Comparison of ENCODE assay signal across 16 cellular contexts in the genomic region with DNA sequence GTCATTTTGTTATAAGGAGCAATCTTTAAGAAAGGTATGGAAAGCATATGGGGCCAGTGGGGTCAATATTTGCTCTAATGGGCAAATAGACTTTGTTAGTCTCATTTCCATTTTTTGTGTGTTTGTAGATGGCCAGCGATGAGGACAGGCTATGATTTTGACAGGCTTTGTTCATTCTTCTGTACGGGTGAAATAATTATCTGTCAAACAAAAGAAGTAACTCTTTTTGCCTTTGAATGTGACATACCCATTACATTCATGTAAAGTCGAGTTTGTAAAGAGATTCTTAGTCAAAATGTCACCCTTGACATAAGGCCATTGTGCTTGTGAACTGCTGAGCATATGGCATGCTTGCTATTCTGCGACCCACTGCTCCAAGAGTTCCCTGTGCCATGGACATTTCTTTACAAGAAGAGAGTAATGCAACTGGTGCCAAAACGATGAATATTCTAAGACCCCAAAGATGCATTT. TPM values are rescaled to one million over a fixed set of nuclear protein-coding genes. Genes with fewer than 3 reads are reported as not detected.
DNase-seq lines count a peak whose midpoint lies in the region; ATAC-seq and TF ChIP-seq lines count a peak whose summit lies in the region.
"Had no signal": no experiment of that assay in that cellular context is flagged by ENCODE, and none has a peak within 500 bp of the region (broad histone marks: within the 10 kb centered on the region; RNA-seq: fewer than 3 reads in every experiment).

No MANE protein-coding gene starts in this region.

- H3K4me3 ChIP-seq in Caco-2 (ENCODE audit: low read depth, low read length) = peak overlapping the region; percentile 24
- H3K4me3 ChIP-seq in PC-3 (ENCODE audit: low read length) = no peak overlapping the region
- peak overlapping the region; percentile 39 to 63 (median 43) for H3K4me3 ChIP-seq in liver (ENCODE audit: low read depth in 1 of 3, low read length in 3 of 3)
- H3K4me3 ChIP-seq in smooth muscle cell = peak overlapping the region; percentile 34

- no peaks in the 10 kb centered on the region for H3K9me3 Mint-ChIP-seq in Caco-2 (ENCODE audit: unreplicated experiment)
- no peaks in the 10 kb centered on the region for H3K9me3 Mint-ChIP-seq in natural killer cell treated with Interleukin-12 subunit alpha and Interleukin-12 subunit beta and Interleukin-15 and Interleukin-18, amount 100 ng/mL, for 72 hours
- H3K9me3 Mint-ChIP-seq: HFFc6 had no signal

- peak overlapping the region; percentile 38 for H3K4me3 Mint-ChIP-seq in Caco-2 (ENCODE audit: unreplicated experiment)
- no peak overlapping the region for H3K4me3 Mint-ChIP-seq in natural killer cell treated with Interleukin-12 subunit alpha and Interleukin-12 subunit beta and Interleukin-15 and Interleukin-18, amount 100 ng/mL, for 72 hours
- H3K4me3 Mint-ChIP-seq: HFFc6 had no signal

- no peaks in the 10 kb centered on the region for H3K9me2 ChIP-seq in PC-3 (replicated peaks; ENCODE audit: low read length)

- intact Hi-C loops in Caco-2 (cut with micrococcal nuclease; ENCODE audit: unreplicated experiment) (loop anchor here (1.0 to 5.0 kb wide), 3 partner anchors 38 to 240 kb away; no protein-coding TSS in a partner anchor), PC-3 (cut with micrococcal nuclease) (no loop called here)

- H3K79me2 ChIP-seq in PC-3 (ENCODE audit: low read length) (no peaks in the 10 kb centered on the region), smooth muscle cell (ENCODE audit: low read depth) (no peaks in the 10 kb centered on the region)

- POLR2A ChIA-PET in Caco-2 (lab: Charles Lee) (interaction anchor here (1.0 kb wide), 1 partner anchor 38 kb away, joined by 3 read pairs; the partner anchor contains the start of gene JAG1), PC-3 (lab: Charles Lee; ENCODE audit: unreplicated experiment) (no interaction called here)

- BruUV-seq in Caco-2 (replicated peaks; lab: Mats Ljungman, UMichigan) (TSS peak; percentile 93), PC-3 (replicated peaks; lab: Mats Ljungman, UMichigan) (no TSS peak)

- 49% methylated on average over 5 of the region's 5 CpGs for WGBS in liver
- WGBS in smooth muscle cell (ENCODE audit: low lambda C conversion rate) = 80% methylated on average over 5 of the region's 5 CpGs

- H3K36me3 ChIP-seq in Caco-2 (ENCODE audit: control insufficient read depth, insufficient read depth, low read length) (no peaks in the 10 kb centered on the region), PC-3 (ENCODE audit: low read depth, low read length) (no peaks in the 10 kb centered on the region), liver (ENCODE audit: control insufficient read depth in 4 of 4, insufficient read depth in 3 of 4, low read depth in 1 of 4, low read length in 3 of 4) (no peaks in the 10 kb centered on the region), smooth muscle cell (ENCODE audit: low read depth) (no peaks in the 10 kb centered on the region)

- H3K4me1 ChIP-seq in Caco-2 (peaks cover 60% of the 10 kb centered on the region), PC-3 (ENCODE audit: insufficient read depth, low read length) (peaks cover 61% of the 10 kb centered on the region), liver (ENCODE audit: control insufficient read depth in 4 of 4, insufficient read depth in 4 of 4, low read length in 3 of 4) (peaks cover 11 to 39% (median 34%) of the 10 kb centered on the region in 4 donors), smooth muscle cell (ENCODE audit: low read depth) (peaks cover 28% of the 10 kb centered on the region)

- no peaks in the 10 kb centered on the region for H3K36me3 Mint-ChIP-seq in Caco-2 (ENCODE audit: insufficient read depth, unreplicated experiment)
- H3K36me3 Mint-ChIP-seq in natural killer cell treated with Interleukin-12 subunit alpha and Interleukin-12 subunit beta and Interleukin-15 and Interleukin-18, amount 100 ng/mL, for 72 hours = no peaks in the 10 kb centered on the region

- H4K20me1 ChIP-seq in PC-3 (ENCODE audit: low read length) (no peaks in the 10 kb centered on the region), smooth muscle cell (ENCODE audit: low read depth) (no peaks in the 10 kb centered on the region)

- CTCF ChIA-PET in Caco-2 (lab: Charles Lee) (interaction anchor here (1.0 kb wide), 1 partner anchor 37 kb away, joined by 4 read pairs; no protein-coding TSS in a partner anchor), PC-3 (lab: Charles Lee) (no interaction called here)

- H2AFZ ChIP-seq in PC-3 (ENCODE audit: low read length) (no peak overlapping the region), smooth muscle cell (ENCODE audit: low read depth) (no peak overlapping the region)

- H3K27me3 Mint-ChIP-seq in Caco-2 (ENCODE audit: insufficient read depth, unreplicated experiment) = no peaks in the 10 kb centered on the region
- H3K27me3 Mint-ChIP-seq in natural killer cell treated with Interleukin-12 subunit alpha and Interleukin-12 subunit beta and Interleukin-15 and Interleukin-18, amount 100 ng/mL, for 72 hours = peaks cover 0 to 16% of the 10 kb centered on the region in 2 donors

- TF ChIP-seq RAD21 in liver (IDR thresholded peaks at IDR 0.05) = no peak

- H3K27me3 ChIP-seq in Caco-2 (replicated peaks; ENCODE audit: control insufficient read depth, insufficient read depth, low read length) (no peaks in the 10 kb centered on the region), PC-3 (ENCODE audit: low read length) (no peaks in the 10 kb centered on the region), liver (ENCODE audit: control insufficient read depth in 4 of 4, insufficient read depth in 4 of 4, low read length in 3 of 4) (no peaks in the 10 kb centered on the region), smooth muscle cell (ENCODE audit: low read depth) (no peaks in the 10 kb centered on the region)

- H3F3A ChIP-seq in PC-3 (ENCODE audit: low read length, unreplicated experiment) = no peaks in the 10 kb centered on the region
- H3F3A ChIP-seq in smooth muscle cell (ENCODE audit: low read depth) = no peaks in the 10 kb centered on the region

- no peak for ATAC-seq in PC-3
- no peak for ATAC-seq in GM19467 (IDR thresholded peaks at IDR 0.05; ENCODE audit: unreplicated experiment)
- ATAC-seq in natural killer cell treated with Interleukin-12 subunit alpha and Interleukin-12 subunit beta and Interleukin-15 and Interleukin-18, amount 100 ng/mL, for 72 hours = no peak

- DNase-seq in Caco-2 = peak in 1 of 2 experiments; percentile 5
- no peak for DNase-seq in PC-3
- no peak for DNase-seq in smooth muscle cell (lab: John Stamatoyannopoulos, UW; ENCODE audit: unreplicated experiment)
- no peak for DNase-seq in 8988T
- no peak for DNase-seq in natural killer cell treated with Interleukin-12 subunit alpha and Interleukin-12 subunit beta and Interleukin-15 and Interleukin-18, amount 100 ng/mL, for 72 hours (ENCODE audit: low spot score)
- no peak for DNase-seq in GF-D8 (lab: John Stamatoyannopoulos, UW)
- DNase-seq: C1 segment of cervical spinal cord, HFFc6, NCI-H1048, NCI-H1436 treated with DMSO at 0.1 percent for 48 hours, NCI-H226, NCI-H526 treated with DMSO at 0.1 percent for 48 hours, OCI-M1 had no signal

- H3K4me1 Mint-ChIP-seq in Caco-2 (ENCODE audit: low read depth, unreplicated experiment) = peaks cover 32% of the 10 kb centered on the region
- H3K4me1 Mint-ChIP-seq in natural killer cell treated with Interleukin-12 subunit alpha and Interleukin-12 subunit beta and Interleukin-15 and Interleukin-18, amount 100 ng/mL, for 72 hours (ENCODE audit: low read depth in 2 of 2) = no peaks in the 10 kb centered on the region

- H3K27ac ChIP-seq in PC-3 (ENCODE audit: low read length) (peak overlapping the region; percentile 6), liver (ENCODE audit: low read depth in 1 of 2, low read length in 2 of 2) (peak overlapping the region; percentile 63 to 66), smooth muscle cell (ENCODE audit: low read depth) (no peak overlapping the region)
- H3K27ac ChIP-seq: RWPE1 had no signal

- H3K9me3 ChIP-seq in Caco-2 (no peaks in the 10 kb centered on the region), PC-3 (ENCODE audit: low read length) (no peaks in the 10 kb centered on the region), liver (ENCODE audit: control insufficient read depth in 4 of 4, low read length in 3 of 4) (no peaks in the 10 kb centered on the region), smooth muscle cell (replicated peaks; ENCODE audit: low read depth) (no peaks in the 10 kb centered on the region)

- H3K4me2 ChIP-seq in PC-3 (ENCODE audit: low read length) (no peak overlapping the region), smooth muscle cell (no peak overlapping the region)

- peak overlapping the region; percentile 67 for H3K27ac Mint-ChIP-seq in Caco-2 (ENCODE audit: unreplicated experiment)
- no peak overlapping the region for H3K27ac Mint-ChIP-seq in natural killer cell treated with Interleukin-12 subunit alpha and Interleukin-12 subunit beta and Interleukin-15 and Interleukin-18, amount 100 ng/mL, for 72 hours
- H3K27ac Mint-ChIP-seq: HFFc6 had no signal

- H3K9ac ChIP-seq in PC-3 (ENCODE audit: low read length) (no peak overlapping the region), liver (ENCODE audit: low read depth in 1 of 2, low read length in 2 of 2) (peak overlapping the region in 1 of 2 donors; percentile 91), smooth muscle cell (ENCODE audit: low read depth) (no peak overlapping the region)

- TF ChIP-seq CTCF in Caco-2 (IDR thresholded peaks at IDR 0.05; ENCODE audit: insufficient read depth in 1 of 2, low read depth in 1 of 2, low read length in 1 of 2, severe bottlenecking in 1 of 2, unreplicated experiment in 1 of 2) = no peak
- no peak for TF ChIP-seq CTCF in PC-3 (conservative IDR thresholded peaks at IDR 0.05; ENCODE audit: low read depth, low read length)
- no peak for TF ChIP-seq CTCF in liver (IDR thresholded peaks at IDR 0.05; ENCODE audit: low read depth, low read length, missing input control)
- no peak for TF ChIP-seq CTCF in smooth muscle cell (IDR thresholded peaks at IDR 0.05; ENCODE audit: borderline replicate concordance, insufficient read depth, poor library complexity, severe bottlenecking)

TF ChIP-seq in liver, 16 proteins besides CTCF, POLR2A, EP300 and RAD21 (continues in another document):
- TF ChIP-seq NR2F2 (IDR thresholded peaks at IDR 0.05) = no peak
- no peak for TF ChIP-seq HNF4G (IDR thresholded peaks at IDR 0.05)
- no peak for TF ChIP-seq FOXA2 (IDR thresholded peaks at IDR 0.05)
- TF ChIP-seq RXRA (IDR thresholded peaks at IDR 0.05) = no peak
- TF ChIP-seq TAF1 (conservative IDR thresholded peaks at IDR 0.05) = no peak
- no peak for TF ChIP-seq SP1 (IDR thresholded peaks at IDR 0.05)
- no peak for TF ChIP-seq JUND (IDR thresholded peaks at IDR 0.05)

RNA-seq across cellular contexts. Expression of gene JAG1, which starts 38.1 kb away (rescaled TPM):
- total RNA-seq in Caco-2 (2022) = 69.1 and 69.8 TPM in 2 replicates
- 176 and 184 TPM in 2 replicates for total RNA-seq in PC-3 (2014; rRNA removed)
- 10 to 100 TPM in 1 of 2 donors, 1 to 10 TPM in 1; 6.3 to 16.6 TPM for total RNA-seq in liver
- 1 to 10 TPM; 1.8 to 3.0 TPM for polyA plus RNA-seq in liver
- 126 and 135 TPM in 2 replicates for total RNA-seq in smooth muscle cell
- polyA plus RNA-seq in smooth muscle cell = 45.0 and 73.6 TPM in 2 replicates
- total RNA-seq in natural killer cell treated with Interleukin-12 subunit alpha and Interleukin-12 subunit beta and Interleukin-15 and Interleukin-18, amount 100 ng/mL, for 72 hours = under 1 TPM; 0.28 to 0.64 TPM

Comparison
In these comparisons a context has a peak if more than half of its experiments do, and no peak if none do; other contexts are left out.
1. RNA of gene JAG1, which starts 38.1 kb away (total RNA-seq): 176 to 184 TPM in PC-3, 126 to 135 TPM in smooth muscle cell, 69.1 to 69.8 TPM in Caco-2 and 6.3 to 16.6 TPM in liver; 0.28 to 0.64 TPM in natural killer cell treated with Interleukin-12 subunit alpha and Interleukin-12 subunit beta and Interleukin-15 and Interleukin-18, amount 100 ng/mL, for 72 hours; every median in the first group is over 4 times any median in the second.